Comparison of ENCODE assay signal across 7 cellular contexts in genomic region chr7:134405299-134405698, GRCh38.
"Had no signal": no experiment of that assay in that cellular context is flagged by ENCODE, and none has a peak within 500 bp of the region (broad histone marks: within the 10 kb centered on the region; RNA-seq: fewer than 3 reads in every experiment).

No MANE protein-coding gene starts in this region.

- ATAC-seq: GM23338, HCT116 had no signal

- H3K36me3 ChIP-seq: HAP-1 had no signal

- H2AFZ ChIP-seq: GM23248, GM23338 had no signal

- H3K4me3 Mint-ChIP-seq: GM23338, HFFc6 had no signal

- H3K9me3 ChIP-seq: HAP-1 had no signal

- DNase-seq: GM23248, GOT3, H7, HFFc6 had no signal

- H3K9me3 Mint-ChIP-seq: GM23338, HFFc6 had no signal

- H3K4me3 ChIP-seq: GM23248, GM23338, HAP-1 had no signal

- H3K9ac ChIP-seq: GM23248 had no signal

- H3K4me2 ChIP-seq: GM23338 had no signal

- H3K27ac ChIP-seq: GM23248 had no signal

- H3K27ac Mint-ChIP-seq: GM23338, HFFc6 had no signal
